Comparison of ENCODE assay signal across 16 cellular contexts in the genomic region with DNA sequence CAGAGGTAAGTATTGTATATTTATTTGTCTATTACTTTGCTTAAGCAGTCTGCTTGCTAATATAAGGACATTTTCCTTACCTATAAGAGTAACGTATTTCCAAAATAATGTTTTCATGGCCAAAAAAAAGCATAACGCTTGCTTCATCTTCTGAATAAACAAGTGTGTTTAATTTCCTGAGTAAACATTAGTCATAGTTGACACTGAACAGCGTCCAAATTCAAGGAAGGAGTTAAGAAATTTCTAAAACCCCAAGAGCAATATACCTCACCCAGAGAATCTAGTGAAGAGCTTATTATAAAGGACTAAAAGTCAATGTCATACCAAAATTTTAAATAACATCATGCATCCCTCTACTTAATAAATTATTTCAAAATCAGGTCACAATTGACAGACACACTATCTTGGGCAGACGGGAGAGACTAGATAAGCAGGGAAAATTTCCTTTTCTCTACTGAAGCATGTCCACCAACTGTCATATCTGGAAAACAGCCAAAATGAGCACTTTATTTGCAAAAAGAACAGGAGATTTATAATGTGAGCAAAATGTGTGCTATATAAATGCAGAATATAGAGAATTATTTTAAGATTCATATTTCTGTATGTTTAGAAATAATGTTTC. TPM values are rescaled to one million over a fixed set of nuclear protein-coding genes. Genes with fewer than 3 reads are reported as not detected.
A peak's percentile ranks its signal among the peaks of the same experiment; 100 is the strongest.
DNase-seq lines count a peak whose midpoint lies in the region; ATAC-seq and TF ChIP-seq lines count a peak whose summit lies in the region.
"Had no signal": no experiment of that assay in that cellular context is flagged by ENCODE, and none has a peak within 500 bp of the region (broad histone marks: within the 10 kb centered on the region; RNA-seq: fewer than 3 reads in every experiment).

No MANE protein-coding gene starts in this region.

- peak overlapping the region; percentile 37 for H3K9ac ChIP-seq in adipocyte (ENCODE audit: low read length)

- intact Hi-C loops in activated CD4-positive, alpha-beta T cell treated with anti-CD3 and anti-CD28 coated beads for 36 hours (cut with DNase I, micrococcal nuclease): no loop called here

- CTCF ChIA-PET in activated CD4-positive, alpha-beta T cell treated with anti-CD3 and anti-CD28 coated beads for 36 hours (lab: Charles Lee): no interaction called here

- no peak overlapping the region for H3K27ac ChIP-seq in foreskin keratinocyte
- H3K27ac ChIP-seq: HL-60, lower lobe of right lung had no signal

- POLR2A ChIA-PET in activated CD4-positive, alpha-beta T cell treated with anti-CD3 and anti-CD28 coated beads for 36 hours (lab: Charles Lee): no interaction called here

- H3K9me3 ChIP-seq in adipocyte (ENCODE audit: control insufficient read depth, low read length): no peaks in the 10 kb centered on the region
- H3K9me3 ChIP-seq: lower lobe of right lung, tibial artery had no signal

- no peaks in the 10 kb centered on the region for H3K36me3 Mint-ChIP-seq in activated CD4-positive, alpha-beta T cell treated with anti-CD3 and anti-CD28 coated beads for 36 hours (ENCODE audit: low read depth)
- H3K36me3 Mint-ChIP-seq: CD14-positive monocyte had no signal

- DNase-seq in AG20443 (ENCODE audit: low spot score) (peak; percentile 29), NCI-H1694 treated with DMSO at 0.1 percent for 48 hours (lab: John Stamatoyannopoulos, UW) (peak; percentile 91), adipocyte (ENCODE audit: low read depth) (peak; percentile 87), foreskin keratinocyte (no peak), nucleus accumbens (lab: John Stamatoyannopoulos, UW) (no peak)
- DNase-seq in stimulated activated CD4-positive, alpha-beta T cell treated with anti-CD3 and anti-CD28 coated beads, Interleukin-1b, Interleukin-23, amount 100 ng/mL, for 48 hours: no peak
- no peak for DNase-seq in activated CD4-positive, alpha-beta T cell treated with anti-CD3 and anti-CD28 coated beads for 36 hours
- DNase-seq: activated CD4-positive, alpha-beta T cell treated with anti-CD3 and anti-CD28 coated beads, Interleukin-2, amount 50 U/mL, for 48 hours; foreskin melanocyte; lower lobe of right lung; NCI-H1436; tibial artery had no signal

- ATAC-seq in foreskin keratinocyte (peak; percentile 33), HG02571 (IDR thresholded peaks at IDR 0.05; ENCODE audit: unreplicated experiment) (no peak)
- no peak for ATAC-seq in activated CD4-positive, alpha-beta T cell treated with anti-CD3 and anti-CD28 coated beads for 36 hours

- H3K27ac Mint-ChIP-seq in activated CD4-positive, alpha-beta T cell treated with anti-CD3 and anti-CD28 coated beads for 36 hours: no peak overlapping the region
- H3K27ac Mint-ChIP-seq: CD14-positive monocyte, progenitor cell of endocrine pancreas had no signal

- no peaks in the 10 kb centered on the region for H3K4me1 Mint-ChIP-seq in activated CD4-positive, alpha-beta T cell treated with anti-CD3 and anti-CD28 coated beads for 36 hours
- H3K4me1 Mint-ChIP-seq: CD14-positive monocyte had no signal

- H3K4me3 Mint-ChIP-seq in activated CD4-positive, alpha-beta T cell treated with anti-CD3 and anti-CD28 coated beads for 36 hours: no peak overlapping the region
- H3K4me3 Mint-ChIP-seq: CD14-positive monocyte had no signal

- TF ChIP-seq CTCF in foreskin keratinocyte (conservative IDR thresholded peaks at IDR 0.05): no peak

- peaks cover 25% of the 10 kb centered on the region for H3K4me1 ChIP-seq in adipocyte (ENCODE audit: control insufficient read depth, insufficient read depth, low read length)
- no peaks in the 10 kb centered on the region for H3K4me1 ChIP-seq in foreskin keratinocyte
- H3K4me1 ChIP-seq: lower lobe of right lung had no signal

- H3K4me3 ChIP-seq in adipocyte (ENCODE audit: low read length): peak overlapping the region; percentile 66
- H3K4me3 ChIP-seq: lower lobe of right lung, tibial artery had no signal

- no peaks in the 10 kb centered on the region for H3K27me3 Mint-ChIP-seq in activated CD4-positive, alpha-beta T cell treated with anti-CD3 and anti-CD28 coated beads for 36 hours
- H3K27me3 Mint-ChIP-seq: progenitor cell of endocrine pancreas had no signal

- H3K9me3 Mint-ChIP-seq in activated CD4-positive, alpha-beta T cell treated with anti-CD3 and anti-CD28 coated beads for 36 hours (ENCODE audit: low read depth): no peaks in the 10 kb centered on the region

- H3K27me3 ChIP-seq in adipocyte (replicated peaks; ENCODE audit: control insufficient read depth, insufficient read depth, low read length) (no peaks in the 10 kb centered on the region), foreskin keratinocyte (no peaks in the 10 kb centered on the region)
- H3K27me3 ChIP-seq: tibial artery had no signal

- H3K36me3 ChIP-seq in adipocyte (ENCODE audit: control insufficient read depth, insufficient read depth, low read length, severe bottlenecking): no peaks in the 10 kb centered on the region
- H3K36me3 ChIP-seq: lower lobe of right lung, tibial artery had no signal

RNA-seq across cellular contexts. Expression of a gene that starts 25.1 kb away (rescaled TPM):
- total RNA-seq in foreskin keratinocyte: 0.11 TPM in 1 of 2 replicates, not detected in the other
- not detected in 2 replicates for polyA plus RNA-seq in foreskin keratinocyte
- total RNA-seq in activated CD4-positive, alpha-beta T cell treated with anti-CD3 and anti-CD28 coated beads for 36 hours: under 1 TPM; 0.19 to 0.73 TPM
- polyA plus RNA-seq: CD14-positive monocyte had no signal

Comparison
In these comparisons a context has a peak if more than half of its experiments do, and no peak if none do; other contexts are left out.
1. DNase-seq: peak in AG20443 (single experiment), NCI-H1694 treated with DMSO at 0.1 percent for 48 hours (single experiment) and adipocyte (single experiment); none in foreskin keratinocyte (0 of 2), stimulated activated CD4-positive, alpha-beta T cell treated with anti-CD3 and anti-CD28 coated beads, Interleukin-1b, Interleukin-23, amount 100 ng/mL, for 48 hours (single experiment), activated CD4-positive, alpha-beta T cell treated with anti-CD3 and anti-CD28 coated beads for 36 hours (single experiment) and nucleus accumbens (0 of 56).